Comparison of ENCODE assay signal across 8 cellular contexts in the genomic region with DNA sequence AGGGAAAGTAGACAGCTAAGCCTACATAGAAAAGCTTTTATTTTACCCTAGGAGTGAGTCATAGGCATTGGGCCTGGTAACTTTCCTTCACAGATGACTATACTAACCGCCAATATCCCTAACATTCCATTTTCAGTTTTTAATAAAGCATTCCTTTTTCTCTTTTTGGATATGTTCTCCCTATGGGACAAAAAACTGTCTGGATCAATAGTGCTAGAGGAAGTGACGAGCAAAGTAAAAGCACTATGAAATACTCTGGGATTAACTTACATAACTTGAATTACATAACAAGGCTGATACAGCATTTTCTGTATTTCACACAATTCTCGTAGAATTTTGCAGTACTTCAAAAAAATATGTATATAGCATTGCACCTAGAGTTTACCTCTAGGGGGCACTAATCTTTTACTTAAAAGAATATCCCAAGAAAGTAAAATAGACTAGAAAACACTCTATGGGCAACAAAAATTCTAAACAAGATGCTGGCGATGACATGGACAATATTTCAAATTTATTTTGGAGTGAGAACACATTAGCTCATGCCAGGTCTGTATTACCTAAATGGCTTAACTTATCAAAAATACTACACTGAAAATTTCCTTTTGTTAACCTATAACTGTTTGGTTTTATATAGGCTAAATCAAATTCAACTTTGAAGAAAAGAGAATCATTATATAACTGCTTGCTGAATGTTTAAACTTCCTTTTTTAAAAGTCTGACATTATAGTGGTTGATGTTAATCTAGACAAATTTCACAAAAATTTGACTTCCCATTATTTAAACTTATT.
DNase-seq lines count a peak whose midpoint lies in the region; ATAC-seq and TF ChIP-seq lines count a peak whose summit lies in the region.

No MANE protein-coding gene starts in this region.

- no peak overlapping the region for H3K4me3 ChIP-seq in vagina

- POLR2A ChIA-PET in MCF 10A (lab: Yijun Ruan, JAX) = interaction anchor here (1.0 to 11.4 kb wide), 13 partner anchors 12 to 142 kb away, joined by 3 to 192 read pairs (median 4); no protein-coding TSS in a partner anchor
- POLR2A ChIA-PET in activated CD4-positive, alpha-beta T cell treated with anti-CD3 and anti-CD28 coated beads, Interleukin-2, amount 10 ng/mL, durations not matched to agents 7 days and 5 days (lab: Charles Lee) = no interaction called here

- CTCF ChIA-PET in MCF 10A (lab: Yijun Ruan, JAX) = interaction anchor here (0.5 to 14.8 kb wide), 35 partner anchors 9 to 1765 kb away, joined by 3 to 404 read pairs (median 3); no protein-coding TSS in a partner anchor
- CTCF ChIA-PET in activated CD4-positive, alpha-beta T cell treated with anti-CD3 and anti-CD28 coated beads, Interleukin-2, amount 10 ng/mL, durations not matched to agents 7 days and 5 days (lab: Charles Lee) = interaction anchor here (0.6 to 1.1 kb wide), 2 partner anchors 8 to 16 kb away, joined by 3 to 4 read pairs; no protein-coding TSS in a partner anchor

- peaks cover 6% of the 10 kb centered on the region for H3K36me3 Mint-ChIP-seq in MCF 10A (ENCODE audit: insufficient read depth, unreplicated experiment)
- H3K36me3 Mint-ChIP-seq in activated CD4-positive, alpha-beta T cell treated with anti-CD3 and anti-CD28 coated beads, Interleukin-2, amount 10 ng/mL, durations not matched to agents 7 days and 5 days (ENCODE audit: low read depth) = no peaks in the 10 kb centered on the region

- no peak for TF ChIP-seq POLR2A in vagina (IDR thresholded peaks at IDR 0.05)

- no peaks in the 10 kb centered on the region for H3K9me3 ChIP-seq in vagina

- TF ChIP-seq CTCF in MCF 10A (IDR thresholded peaks at IDR 0.05; ENCODE audit: unreplicated experiment) (peak; percentile 24), vagina (IDR thresholded peaks at IDR 0.05) (peak in 2 of 3 experiments; percentile 23 to 55)

- intact Hi-C loops in MCF 10A (cut with micrococcal nuclease) (loop anchor here (1.0 to 10.0 kb wide), 4 partner anchors 48 to 246 kb away; a partner anchor contains a TSS), vagina (cut with DNase I) (loop anchor here (5.0 kb wide), 1 partner anchor 133 kb away; no protein-coding TSS in a partner anchor)

- peaks cover 17% of the 10 kb centered on the region for H3K4me1 ChIP-seq in vagina

- ATAC-seq in GM21825 (IDR thresholded peaks at IDR 0.05; ENCODE audit: unreplicated experiment) = peak; percentile 50

- peaks cover 31% of the 10 kb centered on the region for H3K4me1 Mint-ChIP-seq in MCF 10A (ENCODE audit: insufficient read depth, unreplicated experiment)
- no peaks in the 10 kb centered on the region for H3K4me1 Mint-ChIP-seq in activated CD4-positive, alpha-beta T cell treated with anti-CD3 and anti-CD28 coated beads, Interleukin-2, amount 10 ng/mL, durations not matched to agents 7 days and 5 days

- no TSS peak for BruUV-seq in MCF 10A (replicated peaks; lab: Mats Ljungman, UMichigan)

- H3K27ac ChIP-seq in layer of hippocampus (ENCODE audit: low read depth, low read length) = peak overlapping the region; percentile 61
- peak overlapping the region; percentile 45 for H3K27ac ChIP-seq in vagina

- no peaks in the 10 kb centered on the region for H3K36me3 ChIP-seq in vagina

- H3K27me3 Mint-ChIP-seq in MCF 10A (ENCODE audit: insufficient read depth, unreplicated experiment) = no peaks in the 10 kb centered on the region
- H3K27me3 Mint-ChIP-seq in activated CD4-positive, alpha-beta T cell treated with anti-CD3 and anti-CD28 coated beads, Interleukin-2, amount 10 ng/mL, durations not matched to agents 7 days and 5 days = peaks cover 6% of the 10 kb centered on the region

- peak overlapping the region; percentile 53 for H3K27ac Mint-ChIP-seq in MCF 10A (ENCODE audit: low read depth, unreplicated experiment)
- H3K27ac Mint-ChIP-seq in activated CD4-positive, alpha-beta T cell treated with anti-CD3 and anti-CD28 coated beads, Interleukin-2, amount 10 ng/mL, durations not matched to agents 7 days and 5 days = no peak overlapping the region

- no peaks in the 10 kb centered on the region for H3K9me3 Mint-ChIP-seq in MCF 10A (ENCODE audit: unreplicated experiment)
- no peaks in the 10 kb centered on the region for H3K9me3 Mint-ChIP-seq in activated CD4-positive, alpha-beta T cell treated with anti-CD3 and anti-CD28 coated beads, Interleukin-2, amount 10 ng/mL, durations not matched to agents 7 days and 5 days

- peak; percentile 65 for DNase-seq in AG08395 (ENCODE audit: low spot score)
- peak; percentile 92 for DNase-seq in NCI-H510A treated with DMSO at 0.1 percent for 48 hours (lab: John Stamatoyannopoulos, UW)
- DNase-seq in MCF 10A (ENCODE audit: unreplicated experiment) = peak; percentile 59
- DNase-seq in vagina (ENCODE audit: extremely low spot score in 2 of 2) = no peak
- DNase-seq in activated CD4-positive, alpha-beta T cell treated with anti-CD3 and anti-CD28 coated beads, Interleukin-2, amount 10 ng/mL, durations not matched to agents 7 days and 5 days = no peak
- no peak for DNase-seq in stimulated activated CD4-positive, alpha-beta T cell treated with anti-CD3 and anti-CD28 coated beads, Interleukin-4, amount 100 ng/mL, for 1 hour

- peak overlapping the region; percentile 45 for H3K4me3 Mint-ChIP-seq in MCF 10A (ENCODE audit: unreplicated experiment)
- H3K4me3 Mint-ChIP-seq in activated CD4-positive, alpha-beta T cell treated with anti-CD3 and anti-CD28 coated beads, Interleukin-2, amount 10 ng/mL, durations not matched to agents 7 days and 5 days = no peak overlapping the region

- H3K27me3 ChIP-seq in layer of hippocampus (ENCODE audit: control insufficient read depth, insufficient read depth, low read length) = no peaks in the 10 kb centered on the region
- H3K27me3 ChIP-seq in vagina = no peaks in the 10 kb centered on the region

Comparison
In these comparisons a context has a peak if more than half of its experiments do, and no peak if none do; other contexts are left out.
1. DNase-seq: peak in AG08395 (single experiment), NCI-H510A treated with DMSO at 0.1 percent for 48 hours (single experiment) and MCF 10A (single experiment); none in vagina (0 of 2), activated CD4-positive, alpha-beta T cell treated with anti-CD3 and anti-CD28 coated beads, Interleukin-2, amount 10 ng/mL, durations not matched to agents 7 days and 5 days (single experiment) and stimulated activated CD4-positive, alpha-beta T cell treated with anti-CD3 and anti-CD28 coated beads, Interleukin-4, amount 100 ng/mL, for 1 hour (single experiment).